8 cellular contexts compared by ENCODE assay signal in the genomic region with DNA sequence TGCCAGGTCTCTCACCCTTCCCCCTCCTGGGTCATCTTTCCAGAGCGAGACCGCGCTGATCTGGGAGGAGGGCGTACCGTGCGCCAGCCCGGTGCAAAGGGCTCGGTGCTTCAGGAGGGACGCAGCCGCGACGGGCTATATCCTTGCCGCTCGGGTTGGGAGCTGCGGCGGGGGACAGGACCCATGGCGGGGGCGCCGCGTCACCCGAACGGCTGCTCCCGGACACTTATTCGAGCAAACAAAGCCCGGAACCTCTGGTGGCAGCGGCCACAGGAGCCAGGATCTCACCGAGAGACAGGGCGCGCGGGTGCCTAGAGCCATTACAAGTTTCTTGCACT. TPM values are rescaled to one million over a fixed set of nuclear protein-coding genes. Genes with fewer than 3 reads are reported as not detected.
A peak's percentile ranks its signal among the peaks of the same experiment; 100 is the strongest.
DNase-seq lines count a peak whose midpoint lies in the region; ATAC-seq, FAIRE-seq and TF ChIP-seq lines count a peak whose summit lies in the region.

No MANE protein-coding gene starts in this region.

- no peak for ATAC-seq in activated CD4-positive, CD25-positive, alpha-beta regulatory T cell treated with anti-CD3 and anti-CD28 coated beads, Interleukin-2, amount 50 U/mL, for 24 hours

- H3K4me3 ChIP-seq in adrenal gland = peak overlapping the region; percentile 12 to 94 (median 90)
- H3K4me3 ChIP-seq in small intestine (ENCODE audit: low read depth in 1 of 2, low read length in 2 of 2) = peak overlapping the region; percentile 77 to 84

- no peaks in the 10 kb centered on the region for H3K9me3 ChIP-seq in adrenal gland (replicated peaks in 1 of 3)
- no peaks in the 10 kb centered on the region for H3K9me3 ChIP-seq in small intestine (ENCODE audit: control insufficient read depth, low read depth)

- H3K4me1 ChIP-seq in adrenal gland (replicated peaks in 1 of 2) = peaks cover 18 to 32% of the 10 kb centered on the region in 2 donors
- H3K4me1 ChIP-seq in small intestine (ENCODE audit: control insufficient read depth in 2 of 2, insufficient read depth in 1 of 2, low read depth in 1 of 2, low read length in 1 of 2) = peaks cover 0 to 3% of the 10 kb centered on the region in 2 donors

- TF ChIP-seq CTCF in 22Rv1 (IDR thresholded peaks at IDR 0.05) = no peak
- no peak for TF ChIP-seq CTCF in adrenal gland (IDR thresholded peaks at IDR 0.05)

- H3K36me3 ChIP-seq in adrenal gland (replicated peaks in 1 of 2) (no peaks in the 10 kb centered on the region), small intestine (ENCODE audit: control insufficient read depth in 2 of 2, insufficient read depth in 2 of 2, low read length in 2 of 2) (no peaks in the 10 kb centered on the region)

- peak overlapping the region; percentile 100 for H3K27ac ChIP-seq in 22Rv1
- H3K27ac ChIP-seq in adrenal gland = peak overlapping the region; percentile 43 to 93 (median 64)
- peak overlapping the region; percentile 83 to 95 for H3K27ac ChIP-seq in small intestine (ENCODE audit: low read depth in 1 of 2, low read length in 1 of 2)

- intact Hi-C loops in adrenal gland (cut with DNase I) = loop anchor here (10.0 kb wide), 2 partner anchors 68 to 372 kb away; no protein-coding TSS in a partner anchor

- FAIRE-seq in GM12892 (lab: Jason Lieb, UNC) = no peak
- no peak for FAIRE-seq in small intestine (lab: Jason Lieb, UNC)

- WGBS in adrenal gland, 4 donors = 0 to 1% (median 1%) methylated on average over 3 to 30 of the region's 30 CpGs; no CpG with 5 or more reads in 1 of the 4 donors
- 0 to 2% (median 1%) methylated on average over 30 of the region's 30 CpGs for WGBS in small intestine, 3 donors

- TF ChIP-seq POLR2A in GM12892 (IDR thresholded peaks at IDR 0.05; ENCODE audit: low read depth, low read length) (no peak), adrenal gland (IDR thresholded peaks at IDR 0.05) (peak; percentile 16 to 49)

- H3K27me3 ChIP-seq in adrenal gland = no peaks in the 10 kb centered on the region
- peaks cover 0 to 10% of the 10 kb centered on the region in 2 donors for H3K27me3 ChIP-seq in small intestine (ENCODE audit: control insufficient read depth in 2 of 2, insufficient read depth in 2 of 2, low read length in 2 of 2)

- peak; percentile 33 for DNase-seq in GM12892 (ENCODE audit: insufficient read length)
- DNase-seq in adrenal gland = peak; percentile 52 to 73 (median 63)
- peak; percentile 14 for DNase-seq in iPS-NIHi11 (ENCODE audit: low spot score)
- DNase-seq in small intestine = peak; percentile 69
- DNase-seq in cortex of kidney (lab: John Stamatoyannopoulos, UW) = no peak
- no peak for DNase-seq in NCI-H128 (lab: John Stamatoyannopoulos, UW; ENCODE audit: unreplicated experiment)

RNA-seq across cellular contexts. Expression of a gene that starts 1.4 kb away (rescaled TPM):
- 10.0 TPM for polyA plus RNA-seq in GM12892 (2012; ENCODE audit: missing spikeins)
- total RNA-seq in adrenal gland = 100 to 1,000 TPM; 108 to 182 (median 141) TPM
- polyA plus RNA-seq in adrenal gland = 100 to 1,000 TPM in 1 of 3 donors, 10 to 100 TPM in 2; 55.1 to 112 (median 91.2) TPM
- 10 to 100 TPM; 12.9 to 13.5 (median 13.2) TPM for polyA plus RNA-seq in small intestine

Comparison
In these comparisons a context has a peak if more than half of its experiments do, and no peak if none do; other contexts are left out.
1. DNase-seq: peak in GM12892 (single experiment), adrenal gland (7 of 7), iPS-NIHi11 (single experiment) and small intestine (single experiment); none in cortex of kidney (single experiment) and NCI-H128 (single experiment).
2. Peak in every context shown above with its lines, with median percentiles within 50 percentile points of each other: H3K27ac ChIP-seq.